In the genomic region with DNA sequence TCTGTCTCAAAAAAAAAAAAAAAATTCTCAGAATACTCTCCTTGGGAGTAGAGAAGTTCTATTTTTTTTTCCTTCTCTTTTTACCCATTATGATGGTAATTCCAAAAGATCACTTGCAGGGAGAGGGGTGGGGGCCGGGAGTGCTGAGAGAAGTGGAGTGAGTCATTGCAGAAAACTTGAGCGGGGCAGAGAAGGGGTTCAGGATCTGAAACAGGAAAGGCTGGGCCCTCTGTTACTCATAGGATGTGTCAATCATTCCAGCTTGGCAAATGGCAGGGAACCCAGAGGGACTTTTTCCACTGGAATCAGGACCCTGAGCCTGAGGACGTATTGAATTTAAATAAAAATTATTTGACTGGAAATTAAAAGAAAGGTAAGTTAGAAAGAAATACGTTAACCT, we compare ENCODE assay signal across 10 cellular contexts.
A peak's percentile ranks its signal among the peaks of the same experiment; 100 is the strongest.
DNase-seq lines count a peak whose midpoint lies in the region; ATAC-seq and TF ChIP-seq lines count a peak whose summit lies in the region.
"Had no signal": no experiment of that assay in that cellular context is flagged by ENCODE, and none has a peak within 500 bp of the region (broad histone marks: within the 10 kb centered on the region; RNA-seq: fewer than 3 reads in every experiment).

No MANE protein-coding gene starts in this region.

- ATAC-seq in GM18868 (IDR thresholded peaks at IDR 0.05; ENCODE audit: unreplicated experiment), result no peak
- ATAC-seq in activated CD8-positive, alpha-beta T cell treated with anti-CD3 and anti-CD28 coated beads, Interleukin-2, amount 10 ng/mL, durations not matched to agents 7 days and 5 days, result no peak

- peaks cover 11 to 54% of the 10 kb centered on the region in 2 donors for H3K4me1 ChIP-seq in ascending aorta
- H3K4me1 ChIP-seq: BE2C had no signal

- CTCF ChIA-PET in activated CD8-positive, alpha-beta T cell treated with anti-CD3 and anti-CD28 coated beads, Interleukin-2, amount 10 ng/mL, durations not matched to agents 7 days and 5 days (lab: Charles Lee), result no interaction called here

- no peak for TF ChIP-seq CTCF in ascending aorta (IDR thresholded peaks at IDR 0.05)

- intact Hi-C loops in ascending aorta (cut with DNase I), result loop anchor here (2.0 kb wide), 2 partner anchors 38 to 82 kb away; no protein-coding TSS in a partner anchor

- no peak overlapping the region for H3K4me3 Mint-ChIP-seq in activated CD8-positive, alpha-beta T cell treated with anti-CD3 and anti-CD28 coated beads, Interleukin-2, amount 10 ng/mL, durations not matched to agents 7 days and 5 days

- H3K4me1 Mint-ChIP-seq in activated CD8-positive, alpha-beta T cell treated with anti-CD3 and anti-CD28 coated beads, Interleukin-2, amount 10 ng/mL, durations not matched to agents 7 days and 5 days (ENCODE audit: low read depth), result no peaks in the 10 kb centered on the region

- peak overlapping the region; percentile 70 to 79 for H3K27ac ChIP-seq in ascending aorta

- DNase-seq in 8988T (peak; percentile 45), HS-27A (ENCODE audit: low read depth) (peak; percentile 74), ascending aorta (ENCODE audit: low spot score in 2 of 2) (peak; percentile 34 to 90), iris pigment epithelial cell (ENCODE audit: low read depth) (peak; percentile 92), activated T-cell treated with anti-CD3 and anti-CD28 coated beads for 4 hours (no peak), DMS153 treated with DMSO at 0.1 percent for 48 hours (lab: John Stamatoyannopoulos, UW; ENCODE audit: unreplicated experiment) (no peak)
- DNase-seq in activated CD8-positive, alpha-beta T cell treated with anti-CD3 and anti-CD28 coated beads, Interleukin-2, amount 10 ng/mL, durations not matched to agents 7 days and 5 days, result no peak
- DNase-seq: BE2C; stimulated activated CD4-positive, alpha-beta T cell treated with anti-CD3 and anti-CD28 coated beads, Interleukin-15, amount 100 ng/mL, for 24 hours had no signal

- H3K36me3 ChIP-seq in ascending aorta, result no peaks in the 10 kb centered on the region
- H3K36me3 ChIP-seq: BE2C had no signal

- H3K27me3 ChIP-seq in ascending aorta, result no peaks in the 10 kb centered on the region
- H3K27me3 ChIP-seq: BE2C had no signal

- POLR2A ChIA-PET in activated CD8-positive, alpha-beta T cell treated with anti-CD3 and anti-CD28 coated beads, Interleukin-2, amount 10 ng/mL, durations not matched to agents 7 days and 5 days (lab: Charles Lee), result no interaction called here

- H3K27ac Mint-ChIP-seq in activated CD8-positive, alpha-beta T cell treated with anti-CD3 and anti-CD28 coated beads, Interleukin-2, amount 10 ng/mL, durations not matched to agents 7 days and 5 days, result no peak overlapping the region

- H3K36me3 Mint-ChIP-seq in activated CD8-positive, alpha-beta T cell treated with anti-CD3 and anti-CD28 coated beads, Interleukin-2, amount 10 ng/mL, durations not matched to agents 7 days and 5 days (ENCODE audit: low read depth), result no peaks in the 10 kb centered on the region

- H3K9me3 Mint-ChIP-seq in activated CD8-positive, alpha-beta T cell treated with anti-CD3 and anti-CD28 coated beads, Interleukin-2, amount 10 ng/mL, durations not matched to agents 7 days and 5 days (ENCODE audit: insufficient read depth), result no peaks in the 10 kb centered on the region

- peaks cover 9% of the 10 kb centered on the region for H3K27me3 Mint-ChIP-seq in activated CD8-positive, alpha-beta T cell treated with anti-CD3 and anti-CD28 coated beads, Interleukin-2, amount 10 ng/mL, durations not matched to agents 7 days and 5 days (ENCODE audit: low read depth)

- H3K9me3 ChIP-seq in ascending aorta, result no peaks in the 10 kb centered on the region
- H3K9me3 ChIP-seq: BE2C had no signal

- no peak overlapping the region for H3K4me3 ChIP-seq in ascending aorta

Comparison
In these comparisons a context has a peak if more than half of its experiments do, and no peak if none do; other contexts are left out.
1. DNase-seq: peak in 8988T (single experiment), HS-27A (single experiment), ascending aorta (2 of 2) and iris pigment epithelial cell (single experiment); none in activated T-cell treated with anti-CD3 and anti-CD28 coated beads for 4 hours (single experiment), DMS153 treated with DMSO at 0.1 percent for 48 hours (single experiment) and activated CD8-positive, alpha-beta T cell treated with anti-CD3 and anti-CD28 coated beads, Interleukin-2, amount 10 ng/mL, durations not matched to agents 7 days and 5 days (single experiment).